ENCODE assay signal across 1 cellular context in genomic region chr22:30216710-30217109, GRCh38.
TF ChIP-seq lines count a peak whose summit lies in the region.

No MANE protein-coding gene starts in this region.

TF ChIP-seq in IMR-90, 13 proteins besides CTCF, POLR2A, EP300 and RAD21:
- TF ChIP-seq MAFK (IDR thresholded peaks at IDR 0.05; ENCODE audit: low read depth, low read length) (no peak), RFX5 (IDR thresholded peaks at IDR 0.05; ENCODE audit: low read depth, low read length) (no peak), MAZ (IDR thresholded peaks at IDR 0.05; ENCODE audit: borderline replicate concordance, low read depth, low read length) (no peak), FOS (IDR thresholded peaks at IDR 0.05; ENCODE audit: low read depth, low read length) (no peak), CEBPB (IDR thresholded peaks at IDR 0.05; ENCODE audit: low read depth, low read length) (no peak), ELK1 (IDR thresholded peaks at IDR 0.05; ENCODE audit: borderline replicate concordance, low read depth, low read length) (no peak), MXI1 (IDR thresholded peaks at IDR 0.05; ENCODE audit: borderline replicate concordance, low read depth, low read length) (no peak), CHD1 (IDR thresholded peaks at IDR 0.05; ENCODE audit: low read depth, low read length) (no peak), USF2 (IDR thresholded peaks at IDR 0.05; ENCODE audit: low read depth, low read length) (no peak), SMC3 (IDR thresholded peaks at IDR 0.05; ENCODE audit: low read depth, low read length) (no peak), BHLHE40 (IDR thresholded peaks at IDR 0.05; ENCODE audit: low read depth, low read length) (no peak), NFE2L2 (IDR thresholded peaks at IDR 0.05; ENCODE audit: low read depth, low read length) (no peak), RCOR1 (IDR thresholded peaks at IDR 0.05; ENCODE audit: insufficient replicate concordance, low read length) (no peak)
